ENCODE assay signal across 7 cellular contexts in the genomic region with DNA sequence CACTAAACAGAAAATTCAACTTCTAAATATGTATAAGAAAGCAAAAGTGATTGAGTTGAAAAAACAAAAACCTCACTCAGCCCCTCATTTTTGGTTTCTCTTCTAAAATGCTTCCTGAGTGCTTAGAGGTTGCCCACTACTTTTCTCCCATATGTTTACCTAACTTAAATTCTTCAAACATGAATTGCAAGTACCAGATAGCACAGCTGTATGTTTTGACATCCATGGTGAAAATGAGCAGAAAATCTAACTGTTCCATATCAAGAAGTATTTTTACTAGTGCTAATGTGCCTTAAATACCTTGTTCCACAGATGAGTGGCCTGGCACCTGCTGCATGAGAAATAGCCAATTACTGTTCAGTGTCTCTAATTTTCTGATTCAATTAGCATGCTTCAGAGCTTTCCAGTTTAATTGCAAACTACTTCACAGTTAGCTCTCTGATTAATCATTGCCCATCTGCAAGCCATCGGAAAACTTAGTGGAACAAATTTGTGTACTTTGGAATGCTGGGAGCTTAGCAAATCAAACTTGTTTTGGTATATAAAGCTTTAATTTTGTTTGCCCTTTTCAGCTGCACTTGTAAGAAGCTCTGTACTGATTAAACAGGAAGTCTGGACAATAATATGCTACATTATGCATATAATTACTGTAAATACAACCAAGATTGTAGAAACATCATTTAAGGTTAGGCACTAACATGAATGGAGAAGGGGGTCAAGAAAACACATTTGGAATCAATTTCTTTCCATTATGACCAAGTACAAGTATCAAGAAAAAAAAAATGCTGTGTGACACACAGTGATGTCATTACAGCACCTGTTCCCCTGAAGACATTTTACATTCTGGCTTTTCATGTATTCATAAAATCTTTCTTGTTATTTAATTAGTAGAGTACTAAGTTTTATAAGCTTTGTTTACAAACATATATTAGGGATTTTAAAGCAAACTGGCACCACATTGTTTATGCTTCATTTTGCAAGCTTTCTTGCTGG.
DNase-seq lines count a peak whose midpoint lies in the region; ATAC-seq and TF ChIP-seq lines count a peak whose summit lies in the region.

No MANE protein-coding gene starts in this region.

- peak; percentile 74 for DNase-seq in NCI-H1436 (lab: John Stamatoyannopoulos, UW)
- no peak for DNase-seq in nephron progenitor cell
- no peak for DNase-seq in foreskin keratinocyte
- DNase-seq in stimulated activated naive CD8-positive, alpha-beta T cell treated with anti-CD3 and anti-CD28 coated beads, Interleukin-15, Interleukin-2, amounts not matched to agents 100 U/mL and 50 U/mL, for 24 hours, result no peak
- DNase-seq in SKM-1 treated with dmso at 0.1 percent for 144 hours (lab: John Stamatoyannopoulos, UW; ENCODE audit: unreplicated experiment), result no peak

- H3K4me1 ChIP-seq in foreskin keratinocyte, result no peaks in the 10 kb centered on the region

- H3K27me3 Mint-ChIP-seq in nephron progenitor cell (ENCODE audit: low read depth, poor library complexity), result peaks cover 3% of the 10 kb centered on the region

- no peak overlapping the region for H3K27ac ChIP-seq in foreskin keratinocyte

- H3K4me1 Mint-ChIP-seq in nephron progenitor cell, result peaks cover 74% of the 10 kb centered on the region

- no peaks in the 10 kb centered on the region for H3K27me3 ChIP-seq in foreskin keratinocyte

- no peak overlapping the region for H3K4me3 Mint-ChIP-seq in nephron progenitor cell

- peak overlapping the region; percentile 80 for H3K27ac Mint-ChIP-seq in nephron progenitor cell

- TF ChIP-seq CTCF in nephron progenitor cell (IDR thresholded peaks at IDR 0.05), result no peak
- no peak for TF ChIP-seq CTCF in foreskin keratinocyte (conservative IDR thresholded peaks at IDR 0.05)

- ATAC-seq in GM19438 (IDR thresholded peaks at IDR 0.05; ENCODE audit: low read depth, unreplicated experiment) (peak; percentile 61), HG02870 (IDR thresholded peaks at IDR 0.05; ENCODE audit: unreplicated experiment) (peak; percentile 44), foreskin keratinocyte (no peak)
- ATAC-seq in stimulated activated naive CD8-positive, alpha-beta T cell treated with anti-CD3 and anti-CD28 coated beads, Interleukin-15, Interleukin-2, amounts not matched to agents 100 U/mL and 50 U/mL, for 24 hours, result no peak

- no peaks in the 10 kb centered on the region for H3K9me3 Mint-ChIP-seq in nephron progenitor cell

- H3K36me3 Mint-ChIP-seq in nephron progenitor cell (ENCODE audit: low read depth), result no peaks in the 10 kb centered on the region

Comparison
In these comparisons a context has a peak if more than half of its experiments do, and no peak if none do; other contexts are left out.
1. ATAC-seq: peak in GM19438 (single experiment) and HG02870 (single experiment); none in foreskin keratinocyte (single experiment) and stimulated activated naive CD8-positive, alpha-beta T cell treated with anti-CD3 and anti-CD28 coated beads, Interleukin-15, Interleukin-2, amounts not matched to agents 100 U/mL and 50 U/mL, for 24 hours (single experiment).